ENCODE assay signal across 12 cellular contexts in genomic region chr16:1745181-1745899, GRCh38. TPM values are rescaled to one million over a fixed set of nuclear protein-coding genes. Genes with fewer than 3 reads are reported as not detected.
DNase-seq lines count a peak whose midpoint lies in the region; ATAC-seq lines count a peak whose summit lies in the region.
"Had no signal": no experiment of that assay in that cellular context is flagged by ENCODE, and none has a peak within 500 bp of the region (broad histone marks: within the 10 kb centered on the region; RNA-seq: fewer than 3 reads in every experiment).

No MANE protein-coding gene starts in this region.

- ATAC-seq in HG02938 (IDR thresholded peaks at IDR 0.05; ENCODE audit: unreplicated experiment) (no peak), HG02798 (IDR thresholded peaks at IDR 0.05; ENCODE audit: poor library complexity, unreplicated experiment) (no peak)
- ATAC-seq: natural killer cell treated with Interleukin-12 subunit alpha and Interleukin-12 subunit beta and Interleukin-15 and Interleukin-18, amount 100 ng/mL, for 72 hours had no signal

- H3K4me2 ChIP-seq in skeletal muscle satellite cell (ENCODE audit: low read length) = peak overlapping the region; percentile 89

- H3K9me3 ChIP-seq in SJCRH30 (replicated peaks) (no peaks in the 10 kb centered on the region), skeletal muscle satellite cell (replicated peaks; ENCODE audit: low read length) (no peaks in the 10 kb centered on the region)
- H3K9me3 ChIP-seq: ascending aorta had no signal

- peak overlapping the region; percentile 86 for H3K9ac ChIP-seq in skeletal muscle satellite cell (ENCODE audit: low read depth, low read length)

- H3K4me1 ChIP-seq in SJCRH30 (peaks cover 24% of the 10 kb centered on the region), skeletal muscle satellite cell (ENCODE audit: control insufficient read depth, insufficient read depth, low read length) (peaks cover 38% of the 10 kb centered on the region)
- H3K4me1 ChIP-seq: ascending aorta had no signal

- peak; percentile 35 for DNase-seq in GM04503 (ENCODE audit: low read depth)
- peak; percentile 66 to 73 for DNase-seq in SJCRH30
- peak; percentile 56 for DNase-seq in fibroblast of peridontal ligament (ENCODE audit: extremely low read depth)
- no peak for DNase-seq in NCI-H128 (lab: John Stamatoyannopoulos, UW; ENCODE audit: unreplicated experiment)
- DNase-seq in activated CD8-positive, alpha-beta memory T cell treated with anti-CD3 and anti-CD28 coated beads, Interleukin-2, amount 50 U/mL, for 4 hours = no peak
- DNase-seq: DMS153, NCI-H2107 had no signal

- H3K4me3 ChIP-seq in SJCRH30 (peak overlapping the region; percentile 21), skeletal muscle satellite cell (ENCODE audit: low read length) (peak overlapping the region; percentile 57)
- H3K4me3 ChIP-seq: ascending aorta had no signal

- H3K27ac ChIP-seq in SJCRH30 = peak overlapping the region; percentile 100
- H3K27ac ChIP-seq: ascending aorta had no signal

- H3K27me3 ChIP-seq in SJCRH30 = no peaks in the 10 kb centered on the region
- no peaks in the 10 kb centered on the region for H3K27me3 ChIP-seq in skeletal muscle satellite cell (ENCODE audit: control insufficient read depth, insufficient read depth, low read length)
- H3K27me3 ChIP-seq: ascending aorta had no signal

- H3K36me3 ChIP-seq in SJCRH30 (peaks cover 14% of the 10 kb centered on the region), skeletal muscle satellite cell (ENCODE audit: insufficient read depth, low read length) (peaks cover 62% of the 10 kb centered on the region)

RNA-seq across cellular contexts. Expression of gene NME3, which starts 26.0 kb away (rescaled TPM):
- 1.2 and 1.6 TPM in 2 replicates for total RNA-seq in SJCRH30 (2014; rRNA removed; shearing (Covaris generic))
- total RNA-seq in skeletal muscle satellite cell (2012; rRNA removed) = 45.1 and 50.2 TPM in 2 replicates

RNA-seq across cellular contexts. Expression of gene EME2, which starts 27.3 kb away (rescaled TPM):
- 3.6 and 5.2 TPM in 2 replicates for total RNA-seq in SJCRH30 (2014; rRNA removed; shearing (Covaris generic))
- total RNA-seq in skeletal muscle satellite cell (2012; rRNA removed) = 11.7 and 15.1 TPM in 2 replicates

RNA-seq across cellular contexts. Expression of gene MRPS34, which starts 27.6 kb away (rescaled TPM):
- total RNA-seq in SJCRH30 (2014; rRNA removed; shearing (Covaris generic)) = 55.3 and 60.7 TPM in 2 replicates
- total RNA-seq in skeletal muscle satellite cell (2012; rRNA removed) = 82.8 and 95.8 TPM in 2 replicates

RNA-seq across cellular contexts. Expression of gene SPSB3, which starts 37.0 kb away (rescaled TPM):
- total RNA-seq in SJCRH30 (2014; rRNA removed; shearing (Covaris generic)) = 9.6 and 12.4 TPM in 2 replicates
- 17.0 and 17.2 TPM in 2 replicates for total RNA-seq in skeletal muscle satellite cell (2012; rRNA removed)

RNA-seq across cellular contexts. Expression of gene NUBP2, which starts 37.4 kb away (rescaled TPM):
- 45.0 and 55.3 TPM in 2 replicates for total RNA-seq in SJCRH30 (2014; rRNA removed; shearing (Covaris generic))
- total RNA-seq in skeletal muscle satellite cell (2012; rRNA removed) = 84.7 and 85.4 TPM in 2 replicates

Comparison
In these comparisons a context has a peak if more than half of its experiments do, and no peak if none do; other contexts are left out.
1. DNase-seq: peak in GM04503 (single experiment), SJCRH30 (2 of 2) and fibroblast of peridontal ligament (single experiment); none in NCI-H128 (single experiment) and activated CD8-positive, alpha-beta memory T cell treated with anti-CD3 and anti-CD28 coated beads, Interleukin-2, amount 50 U/mL, for 4 hours (single experiment).